23 cellular contexts compared by ENCODE assay signal in the genomic region with DNA sequence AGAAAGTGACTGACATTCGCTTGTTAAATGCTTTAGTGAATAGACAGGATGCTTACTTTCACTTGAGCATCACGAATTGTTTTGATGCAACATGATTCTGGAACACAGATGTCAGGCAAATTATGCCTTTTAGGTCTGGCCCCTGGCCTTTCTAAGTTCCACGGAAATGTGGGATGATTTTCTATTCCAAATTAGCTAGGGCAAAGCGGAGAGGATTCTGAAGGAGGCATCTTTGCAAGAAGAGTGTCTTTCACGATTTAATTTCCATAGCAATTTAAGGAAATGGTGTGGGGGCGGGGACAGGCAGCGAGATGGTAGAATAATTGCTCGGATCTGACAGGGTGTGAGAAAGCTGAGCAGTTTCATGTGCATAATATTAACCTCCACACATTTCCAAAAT.
"Had no signal": no experiment of that assay in that cellular context is flagged by ENCODE, and none has a peak within 500 bp of the region (broad histone marks: within the 10 kb centered on the region; RNA-seq: fewer than 3 reads in every experiment).

No MANE protein-coding gene starts in this region.

- DNase-seq: activated CD4-positive, alpha-beta memory T cell treated with anti-CD3 and anti-CD28 coated beads, Interleukin-2, amount 10 ng/mL, durations not matched to agents 7 days and 5 days; activated CD4-positive, alpha-beta T cell treated with anti-CD3 and anti-CD28 coated beads for 1 hour; activated CD4-positive, alpha-beta T cell treated with anti-CD3 and anti-CD28 coated beads, Interleukin-2, amount 10 ng/mL, durations not matched to agents 7 days and 5 days; activated CD8-positive, alpha-beta memory T cell treated with anti-CD3 and anti-CD28 coated beads, Interleukin-2, amount 50 U/mL, for 48 hours; activated T-cell treated with anti-CD3 and anti-CD28 coated beads, Interleukin-2, amount 50 U/mL, for 24 hours; endodermal cell; foreskin keratinocyte; kidney glomerular epithelial cell; left lung; mucosa of descending colon; nephron progenitor cell; occipital lobe; posterior cingulate gyrus; sigmoid colon; stimulated activated naive CD4-positive, alpha-beta T cell treated with Interleukin-2 at 50 U/mL for 16 hours; T-helper 2 cell had no signal

- H3K4me1 Mint-ChIP-seq: activated CD4-positive, alpha-beta memory T cell treated with anti-CD3 and anti-CD28 coated beads, Interleukin-2, amount 10 ng/mL, durations not matched to agents 7 days and 5 days; activated CD4-positive, alpha-beta T cell treated with anti-CD3 and anti-CD28 coated beads, Interleukin-2, amount 10 ng/mL, durations not matched to agents 7 days and 5 days; central memory CD8-positive, alpha-beta T cell; endodermal cell had no signal

- H3K27me3 Mint-ChIP-seq: activated CD4-positive, alpha-beta memory T cell treated with anti-CD3 and anti-CD28 coated beads, Interleukin-2, amount 10 ng/mL, durations not matched to agents 7 days and 5 days; activated CD4-positive, alpha-beta T cell treated with anti-CD3 and anti-CD28 coated beads, Interleukin-2, amount 10 ng/mL, durations not matched to agents 7 days and 5 days; activated T-cell treated with anti-CD3 and anti-CD28 coated beads, Interleukin-2, amount 50 U/mL, for 24 hours; central memory CD8-positive, alpha-beta T cell; dendritic cell treated with granulocyte-macrophage colony-stimulating factor and Interleukin-4, amounts not matched to agents 40 ng/mL and 50 ng/mL, for 4 days had no signal

- H3K9me3 Mint-ChIP-seq: activated CD4-positive, alpha-beta memory T cell treated with anti-CD3 and anti-CD28 coated beads, Interleukin-2, amount 10 ng/mL, durations not matched to agents 7 days and 5 days; activated CD4-positive, alpha-beta T cell treated with anti-CD3 and anti-CD28 coated beads, Interleukin-2, amount 10 ng/mL, durations not matched to agents 7 days and 5 days; activated naive CD4-positive, alpha-beta T cell treated with anti-CD3 and anti-CD28 coated beads, Interleukin-2, amount 50 U/mL, for 72 hours; activated T-cell treated with anti-CD3 and anti-CD28 coated beads, Interleukin-2, amount 50 U/mL, for 24 hours; central memory CD8-positive, alpha-beta T cell; dendritic cell treated with granulocyte-macrophage colony-stimulating factor and Interleukin-4, amounts not matched to agents 40 ng/mL and 50 ng/mL, for 4 days; endodermal cell; nephron progenitor cell; WTC11 had no signal

- H3K27ac Mint-ChIP-seq: activated CD4-positive, alpha-beta memory T cell treated with anti-CD3 and anti-CD28 coated beads, Interleukin-2, amount 10 ng/mL, durations not matched to agents 7 days and 5 days; activated CD4-positive, alpha-beta T cell treated with anti-CD3 and anti-CD28 coated beads, Interleukin-2, amount 10 ng/mL, durations not matched to agents 7 days and 5 days; activated naive CD4-positive, alpha-beta T cell treated with anti-CD3 and anti-CD28 coated beads, Interleukin-2, amount 50 U/mL, for 72 hours; activated T-cell treated with anti-CD3 and anti-CD28 coated beads, Interleukin-2, amount 50 U/mL, for 24 hours; dendritic cell treated with granulocyte-macrophage colony-stimulating factor and Interleukin-4, amounts not matched to agents 40 ng/mL and 50 ng/mL, for 4 days; endodermal cell; nephron progenitor cell; WTC11 had no signal

- H3K4me3 ChIP-seq: breast epithelium, left lung, mucosa of descending colon, sigmoid colon, tibial nerve had no signal

- H3K36me3 Mint-ChIP-seq: activated naive CD4-positive, alpha-beta T cell treated with anti-CD3 and anti-CD28 coated beads, Interleukin-2, amount 50 U/mL, for 72 hours; WTC11 had no signal

- H3K4me3 Mint-ChIP-seq: activated CD4-positive, alpha-beta memory T cell treated with anti-CD3 and anti-CD28 coated beads, Interleukin-2, amount 10 ng/mL, durations not matched to agents 7 days and 5 days; activated CD4-positive, alpha-beta T cell treated with anti-CD3 and anti-CD28 coated beads, Interleukin-2, amount 10 ng/mL, durations not matched to agents 7 days and 5 days; activated T-cell treated with anti-CD3 and anti-CD28 coated beads, Interleukin-2, amount 50 U/mL, for 24 hours; central memory CD8-positive, alpha-beta T cell; dendritic cell treated with granulocyte-macrophage colony-stimulating factor and Interleukin-4, amounts not matched to agents 40 ng/mL and 50 ng/mL, for 4 days; endodermal cell; nephron progenitor cell; WTC11 had no signal

- ATAC-seq: activated naive CD4-positive, alpha-beta T cell treated with anti-CD3 and anti-CD28 coated beads, Interleukin-2, amount 50 U/mL, for 72 hours; esophagus mucosa; foreskin keratinocyte; left lung; mucosa of descending colon; WTC11 had no signal
